14 cellular contexts compared by ENCODE assay signal in the genomic region with DNA sequence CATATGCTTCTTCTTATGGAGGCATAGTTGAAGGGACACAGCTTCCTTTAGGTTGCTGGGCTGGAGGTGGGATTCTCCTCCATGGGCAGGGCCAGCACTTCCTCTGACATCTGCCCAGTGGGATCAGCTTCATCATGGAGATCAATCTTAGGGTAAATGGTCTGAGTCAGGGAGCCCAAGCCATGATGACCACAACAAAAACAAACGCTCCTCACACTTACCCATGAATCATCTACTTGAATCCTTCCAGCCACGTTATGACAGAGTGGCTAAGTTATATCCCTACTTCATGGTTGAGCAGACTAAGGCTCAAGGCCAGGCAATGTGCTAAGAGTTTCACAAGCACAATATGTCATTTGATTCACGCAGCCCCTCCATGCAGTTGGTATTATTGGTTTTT.
DNase-seq lines count a peak whose midpoint lies in the region; ATAC-seq and TF ChIP-seq lines count a peak whose summit lies in the region.
"Had no signal": no experiment of that assay in that cellular context is flagged by ENCODE, and none has a peak within 500 bp of the region (broad histone marks: within the 10 kb centered on the region; RNA-seq: fewer than 3 reads in every experiment).

No MANE protein-coding gene starts in this region.

- BruUV-seq in PC-3 (replicated peaks; lab: Mats Ljungman, UMichigan), result no TSS peak

- H3K4me1 ChIP-seq in PC-3 (ENCODE audit: insufficient read depth, low read length) (no peaks in the 10 kb centered on the region), uterus (no peaks in the 10 kb centered on the region)

- TF ChIP-seq CTCF in BJ (IDR thresholded peaks at IDR 0.05; ENCODE audit: insufficient read depth, low read depth, low read length) (no peak), PC-3 (conservative IDR thresholded peaks at IDR 0.05; ENCODE audit: low read depth, low read length) (no peak), uterus (IDR thresholded peaks at IDR 0.05) (no peak)

- no peak overlapping the region for H3K9ac ChIP-seq in PC-3 (ENCODE audit: low read length)

- intact Hi-C loops in PC-3 (cut with micrococcal nuclease), result no loop called here
- intact Hi-C loops in uterus (cut with DNase I; ENCODE audit: low total_unique reads), result no loop called here

- H3K4me3 ChIP-seq in BJ (ENCODE audit: low read depth, low read length) (no peak overlapping the region), PC-3 (ENCODE audit: low read length) (no peak overlapping the region), uterus (no peak overlapping the region)

- peaks cover 2% of the 10 kb centered on the region; the same call in 1 of the 2 replicates for H3K27me3 ChIP-seq in BJ (ENCODE audit: control insufficient read depth, insufficient read depth, low read length)
- H3K27me3 ChIP-seq in PC-3 (ENCODE audit: low read length), result no peaks in the 10 kb centered on the region
- no peaks in the 10 kb centered on the region for H3K27me3 ChIP-seq in uterus

- ATAC-seq in PC-3 (no peak), GM21360 (IDR thresholded peaks at IDR 0.05; ENCODE audit: unreplicated experiment) (no peak), HG03175 (IDR thresholded peaks at IDR 0.05; ENCODE audit: unreplicated experiment) (no peak), GM21447 (IDR thresholded peaks at IDR 0.05; ENCODE audit: unreplicated experiment) (no peak)

- no peaks in the 10 kb centered on the region for H3K9me3 ChIP-seq in PC-3 (ENCODE audit: low read length)
- no peaks in the 10 kb centered on the region for H3K9me3 ChIP-seq in uterus

- POLR2A ChIA-PET in BJ (lab: Charles Lee) (no interaction called here), PC-3 (lab: Charles Lee; ENCODE audit: unreplicated experiment) (no interaction called here)

- no peak overlapping the region for H2AFZ ChIP-seq in PC-3 (ENCODE audit: low read length)

- CTCF ChIA-PET in BJ (lab: Yijun Ruan, JAX), result interaction anchor here (0.7 to 1.8 kb wide), 2 partner anchors 9 to 14 kb away, joined by 3 to 4 read pairs; no protein-coding TSS in a partner anchor
- CTCF ChIA-PET in PC-3 (lab: Charles Lee), result no interaction called here

- no peaks in the 10 kb centered on the region for H3K36me3 ChIP-seq in BJ (ENCODE audit: control insufficient read depth, insufficient read depth, low read length)
- no peaks in the 10 kb centered on the region for H3K36me3 ChIP-seq in PC-3 (ENCODE audit: low read depth, low read length)
- H3K36me3 ChIP-seq in uterus, result no peaks in the 10 kb centered on the region

- DNase-seq in BJ (ENCODE audit: low read depth) (peak; percentile 70), PC-3 (peak; percentile 8), dedifferentiated amniotic fluid mesenchymal stem cell (ENCODE audit: extremely low spot score) (peak; percentile 65), myocyte (ENCODE audit: low read depth) (peak; percentile 89), uterus (no peak)
- DNase-seq: activated CD4-positive, alpha-beta T cell treated with anti-CD3 and anti-CD28 coated beads, Interleukin-2, amount 10 ng/mL, durations not matched to agents 7 days and 5 days; midbrain; NCI-H1436 treated with DMSO at 0.1 percent for 48 hours; NCI-H510A treated with DMSO at 0.1 percent for 48 hours; stimulated activated CD8-positive, alpha-beta memory T cell treated with anti-CD3 and anti-CD28 coated beads, Interleukin-4, amount 100 ng/mL, for 48 hours had no signal

- H3K27ac ChIP-seq in PC-3 (ENCODE audit: low read length) (no peak overlapping the region), uterus (no peak overlapping the region)
- H3K27ac ChIP-seq: RWPE1 had no signal

- no peak for TF ChIP-seq POLR2A in uterus (IDR thresholded peaks at IDR 0.05)

- H3K79me2 ChIP-seq in PC-3 (ENCODE audit: low read length), result no peaks in the 10 kb centered on the region

- H4K20me1 ChIP-seq in PC-3 (ENCODE audit: low read length), result no peaks in the 10 kb centered on the region

- H3F3A ChIP-seq in PC-3 (ENCODE audit: low read length, unreplicated experiment), result no peaks in the 10 kb centered on the region

- H3K4me2 ChIP-seq in PC-3 (ENCODE audit: low read length), result no peak overlapping the region

- H3K9me2 ChIP-seq in PC-3 (replicated peaks; ENCODE audit: low read length), result no peaks in the 10 kb centered on the region

Comparison
In these comparisons a context has a peak if more than half of its experiments do, and no peak if none do; other contexts are left out.
1. DNase-seq: peak in BJ (single experiment), PC-3 (single experiment), dedifferentiated amniotic fluid mesenchymal stem cell (single experiment) and myocyte (single experiment); none in uterus (0 of 2).